8 cellular contexts compared by ENCODE assay signal in the genomic region with DNA sequence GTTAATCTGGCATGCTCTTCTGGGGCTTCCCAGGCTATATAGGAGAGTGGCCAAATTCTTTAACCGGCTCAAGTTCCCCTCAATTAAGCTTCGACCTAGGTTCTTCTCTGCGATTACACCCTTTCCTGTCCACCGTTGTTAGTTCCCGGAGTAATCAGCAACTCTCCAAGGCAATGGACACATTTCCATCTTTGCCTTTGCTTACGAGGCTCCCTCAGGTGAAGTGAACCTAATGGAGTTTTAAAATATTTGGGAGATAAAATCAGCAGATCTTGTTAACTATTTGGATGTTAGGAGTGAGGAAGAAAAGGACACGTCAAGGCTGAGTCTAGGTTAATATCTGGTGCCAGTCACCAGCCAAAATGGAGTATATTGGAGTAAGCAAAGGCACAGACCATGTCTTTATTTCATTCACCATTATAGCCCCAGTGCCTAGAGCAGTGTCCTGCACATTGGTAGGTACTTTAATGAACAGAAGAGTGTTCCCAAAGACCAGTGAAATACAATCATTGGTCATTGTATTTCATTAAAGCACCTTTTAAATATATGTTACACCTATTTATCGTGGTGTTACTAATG. TPM values are rescaled to one million over a fixed set of nuclear protein-coding genes. Genes with fewer than 3 reads are reported as not detected.
DNase-seq lines count a peak whose midpoint lies in the region; ATAC-seq and TF ChIP-seq lines count a peak whose summit lies in the region.

No MANE protein-coding gene starts in this region.

- peaks cover 33% of the 10 kb centered on the region for H3K4me1 Mint-ChIP-seq in activated CD4-positive, alpha-beta T cell treated with anti-CD3 and anti-CD28 coated beads, Interleukin-2, amount 10 ng/mL, durations not matched to agents 7 days and 5 days
- peaks cover 15% of the 10 kb centered on the region for H3K4me1 Mint-ChIP-seq in stimulated activated effector memory CD8-positive, alpha-beta T cell treated with anti-CD3 and anti-CD28 coated beads, Interleukin-12 subunit alpha, Interleukin-12 subunit beta, amount 100 ng/mL, for 72 hours

- POLR2A ChIA-PET in activated CD4-positive, alpha-beta T cell treated with anti-CD3 and anti-CD28 coated beads, Interleukin-2, amount 10 ng/mL, durations not matched to agents 7 days and 5 days (lab: Charles Lee) = no interaction called here

- no peak for ATAC-seq in foreskin keratinocyte
- ATAC-seq in stimulated activated effector memory CD8-positive, alpha-beta T cell treated with anti-CD3 and anti-CD28 coated beads, Interleukin-12 subunit alpha, Interleukin-12 subunit beta, amount 100 ng/mL, for 72 hours = no peak

- DNase-seq in activated CD4-positive, alpha-beta T cell treated with anti-CD3 and anti-CD28 coated beads, Interleukin-2, amount 10 ng/mL, durations not matched to agents 7 days and 5 days = no peak
- DNase-seq in activated CD4-positive, alpha-beta T cell treated with anti-CD3 and anti-CD28 coated beads for 4 hours = no peak
- no peak for DNase-seq in SJSA1 (ENCODE audit: low read depth in 1 of 2, low spot score in 2 of 2)
- no peak for DNase-seq in foreskin keratinocyte
- DNase-seq in stimulated activated effector memory CD8-positive, alpha-beta T cell treated with anti-CD3 and anti-CD28 coated beads, Interleukin-12 subunit alpha, Interleukin-12 subunit beta, amount 100 ng/mL, for 72 hours (ENCODE audit: low spot score in 2 of 2) = no peak
- DNase-seq in mucosa of gallbladder (ENCODE audit: low spot score) = no peak
- no peak for DNase-seq in midbrain (lab: John Stamatoyannopoulos, UW)
- DNase-seq in iPS-NIHi7 (ENCODE audit: extremely low spot score) = no peak

- H3K9me3 Mint-ChIP-seq in activated CD4-positive, alpha-beta T cell treated with anti-CD3 and anti-CD28 coated beads, Interleukin-2, amount 10 ng/mL, durations not matched to agents 7 days and 5 days = no peaks in the 10 kb centered on the region
- H3K9me3 Mint-ChIP-seq in stimulated activated effector memory CD8-positive, alpha-beta T cell treated with anti-CD3 and anti-CD28 coated beads, Interleukin-12 subunit alpha, Interleukin-12 subunit beta, amount 100 ng/mL, for 72 hours = no peaks in the 10 kb centered on the region

- H3K27me3 ChIP-seq in SJSA1 (replicated peaks) = no peaks in the 10 kb centered on the region
- H3K27me3 ChIP-seq in foreskin keratinocyte = no peaks in the 10 kb centered on the region

- H3K27ac ChIP-seq in SJSA1 = peak overlapping the region; percentile 71
- peak overlapping the region; percentile 73 for H3K27ac ChIP-seq in foreskin keratinocyte

- peaks cover 19% of the 10 kb centered on the region for H3K36me3 Mint-ChIP-seq in activated CD4-positive, alpha-beta T cell treated with anti-CD3 and anti-CD28 coated beads, Interleukin-2, amount 10 ng/mL, durations not matched to agents 7 days and 5 days (ENCODE audit: low read depth)
- peaks cover 63% of the 10 kb centered on the region for H3K36me3 Mint-ChIP-seq in stimulated activated effector memory CD8-positive, alpha-beta T cell treated with anti-CD3 and anti-CD28 coated beads, Interleukin-12 subunit alpha, Interleukin-12 subunit beta, amount 100 ng/mL, for 72 hours

- H3K27ac Mint-ChIP-seq in activated CD4-positive, alpha-beta T cell treated with anti-CD3 and anti-CD28 coated beads, Interleukin-2, amount 10 ng/mL, durations not matched to agents 7 days and 5 days = peak overlapping the region; percentile 99
- H3K27ac Mint-ChIP-seq in stimulated activated effector memory CD8-positive, alpha-beta T cell treated with anti-CD3 and anti-CD28 coated beads, Interleukin-12 subunit alpha, Interleukin-12 subunit beta, amount 100 ng/mL, for 72 hours = peak overlapping the region; percentile 99

- no peaks in the 10 kb centered on the region for H3K27me3 Mint-ChIP-seq in activated CD4-positive, alpha-beta T cell treated with anti-CD3 and anti-CD28 coated beads, Interleukin-2, amount 10 ng/mL, durations not matched to agents 7 days and 5 days

- peak overlapping the region; percentile 93 for H3K4me3 Mint-ChIP-seq in activated CD4-positive, alpha-beta T cell treated with anti-CD3 and anti-CD28 coated beads, Interleukin-2, amount 10 ng/mL, durations not matched to agents 7 days and 5 days
- peak overlapping the region; percentile 93 for H3K4me3 Mint-ChIP-seq in stimulated activated effector memory CD8-positive, alpha-beta T cell treated with anti-CD3 and anti-CD28 coated beads, Interleukin-12 subunit alpha, Interleukin-12 subunit beta, amount 100 ng/mL, for 72 hours

- peaks cover 36% of the 10 kb centered on the region for H3K36me3 ChIP-seq in SJSA1

- H3K9me3 ChIP-seq in SJSA1 (replicated peaks) = no peaks in the 10 kb centered on the region

- TF ChIP-seq CTCF in foreskin keratinocyte (conservative IDR thresholded peaks at IDR 0.05) = no peak

- CTCF ChIA-PET in activated CD4-positive, alpha-beta T cell treated with anti-CD3 and anti-CD28 coated beads, Interleukin-2, amount 10 ng/mL, durations not matched to agents 7 days and 5 days (lab: Charles Lee) = no interaction called here

- peaks cover 5% of the 10 kb centered on the region for H3K4me1 ChIP-seq in SJSA1 (replicated peaks)
- peaks cover 15% of the 10 kb centered on the region for H3K4me1 ChIP-seq in foreskin keratinocyte

- H3K4me3 ChIP-seq in SJSA1 = peak overlapping the region; percentile 53

RNA-seq across cellular contexts. Expression of gene UTP15, which starts 0.5 kb away (rescaled TPM):
- 10 to 100 TPM; 21.2 to 23.7 TPM for total RNA-seq in activated CD4-positive, alpha-beta T cell treated with anti-CD3 and anti-CD28 coated beads, Interleukin-2, amount 10 ng/mL, durations not matched to agents 7 days and 5 days
- 23.6 and 30.3 TPM in 2 replicates for total RNA-seq in SJSA1 (2014; rRNA removed; shearing (Covaris generic))
- total RNA-seq in foreskin keratinocyte = 21.0 and 25.5 TPM in 2 replicates
- polyA plus RNA-seq in foreskin keratinocyte = 7.8 and 10.4 TPM in 2 replicates
- total RNA-seq in mucosa of gallbladder = 9.6 TPM

RNA-seq across cellular contexts. Expression of gene ANKRA2, which starts 0.6 kb away (rescaled TPM):
- total RNA-seq in activated CD4-positive, alpha-beta T cell treated with anti-CD3 and anti-CD28 coated beads, Interleukin-2, amount 10 ng/mL, durations not matched to agents 7 days and 5 days = 10 to 100 TPM; 19.0 to 19.3 TPM
- 10.2 and 13.8 TPM in 2 replicates for total RNA-seq in SJSA1 (2014; rRNA removed; shearing (Covaris generic))
- total RNA-seq in foreskin keratinocyte (11.3 and 11.4 TPM in 2 replicates), mucosa of gallbladder (33.1 TPM)
- polyA plus RNA-seq in foreskin keratinocyte = 5.3 and 7.5 TPM in 2 replicates

RNA-seq across cellular contexts. Expression of gene ARHGEF28, which starts 59.9 kb away (rescaled TPM):
- not detected for total RNA-seq in activated CD4-positive, alpha-beta T cell treated with anti-CD3 and anti-CD28 coated beads, Interleukin-2, amount 10 ng/mL, durations not matched to agents 7 days and 5 days
- total RNA-seq in SJSA1 (2014; rRNA removed; shearing (Covaris generic)) = 13.6 and 20.2 TPM in 2 replicates
- total RNA-seq in foreskin keratinocyte (84.1 and 134 TPM in 2 replicates), mucosa of gallbladder (29.9 TPM)
- 38.0 and 55.7 TPM in 2 replicates for polyA plus RNA-seq in foreskin keratinocyte

Comparison
In these comparisons a context has a peak if more than half of its experiments do, and no peak if none do; other contexts are left out.
1. RNA of gene ARHGEF28, which starts 59.9 kb away (total RNA-seq): 84.1 to 134 TPM in foreskin keratinocyte, 29.9 TPM in mucosa of gallbladder (single experiment) and 13.6 to 20.2 TPM in SJSA1; not detected in activated CD4-positive, alpha-beta T cell treated with anti-CD3 and anti-CD28 coated beads, Interleukin-2, amount 10 ng/mL, durations not matched to agents 7 days and 5 days; every median in the first group is over 10 times any median in the second.